Comparison of ENCODE assay signal across 20 cellular contexts in the genomic region with DNA sequence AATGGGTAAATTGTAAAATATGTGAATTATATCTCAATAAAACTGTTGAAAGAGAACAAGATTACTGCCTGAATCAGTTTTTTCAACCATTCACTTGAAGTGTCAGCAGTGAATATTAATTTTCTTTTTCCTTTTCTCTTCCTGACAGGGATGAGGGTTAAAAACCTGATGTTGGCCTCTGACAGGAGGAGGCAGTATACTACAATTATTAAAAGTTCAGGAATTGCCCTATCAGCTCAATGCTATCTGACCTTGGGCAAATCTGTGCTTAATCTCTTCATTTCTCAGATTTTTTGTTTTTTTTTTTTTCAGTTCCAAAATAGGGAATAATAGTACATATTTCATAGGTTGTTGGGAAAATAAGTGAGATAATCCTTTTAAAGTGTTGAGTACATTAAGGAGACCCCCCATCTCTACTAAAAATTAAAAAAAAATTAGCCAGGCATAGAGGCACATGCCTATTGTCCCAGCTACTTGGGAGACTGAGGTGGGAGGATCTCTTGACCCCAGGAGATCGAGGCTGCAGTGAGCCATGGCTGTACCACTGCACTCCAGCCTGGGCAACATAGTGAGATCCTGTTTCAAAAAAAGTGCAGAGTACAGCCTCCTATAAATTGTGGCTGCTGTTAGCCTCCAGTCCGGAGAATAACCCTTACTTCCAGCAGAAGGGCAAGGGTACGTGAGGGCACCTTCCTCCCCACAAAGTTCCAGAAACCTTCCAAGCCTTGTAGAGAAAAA. TPM values are rescaled to one million over a fixed set of nuclear protein-coding genes. Genes with fewer than 3 reads are reported as not detected.
A peak's percentile ranks its signal among the peaks of the same experiment; 100 is the strongest.
DNase-seq lines count a peak whose midpoint lies in the region; ATAC-seq and TF ChIP-seq lines count a peak whose summit lies in the region.
"Had no signal": no experiment of that assay in that cellular context is flagged by ENCODE, and none has a peak within 500 bp of the region (broad histone marks: within the 10 kb centered on the region; RNA-seq: fewer than 3 reads in every experiment).

No MANE protein-coding gene starts in this region.

- RAD21 ChIA-PET in HCT116 (lab: Charles Lee; ENCODE audit: low non-redundant PET in 1 of 2, low total read pairs in 2 of 2, uncharacterized antibody in 2 of 2, unreplicated experiment in 2 of 2), result no interaction called here

- no peak overlapping the region for H3K9ac ChIP-seq in HCT116 (ENCODE audit: low read length)

- H2AFZ ChIP-seq in HCT116 (ENCODE audit: low read depth, low read length, poor library complexity, severe bottlenecking) (no peak overlapping the region), hepatocyte (no peak overlapping the region)

- WGBS in hepatocyte (ENCODE audit: low lambda C conversion rate, missing lambda C conversion rate), result 94% methylated on average over 3 of the region's 3 CpGs

- H3K4me2 ChIP-seq in HCT116 (ENCODE audit: low read length) (no peak overlapping the region), hepatocyte (no peak overlapping the region)

- H3K79me2 ChIP-seq in HCT116 (ENCODE audit: insufficient read depth, low read length) (no peaks in the 10 kb centered on the region), hepatocyte (peaks cover 17% of the 10 kb centered on the region)

- CTCF ChIA-PET in HCT116 (lab: Charles Lee) (interaction anchor here (2.1 kb wide), 1 partner anchor 111 kb away, joined by 9 read pairs; no protein-coding TSS in a partner anchor), Caco-2 (lab: Charles Lee) (interaction anchor here (0.6 to 0.7 kb wide), 6 partner anchors 23 to 550 kb away, joined by 3 to 6 read pairs (median 3); no protein-coding TSS in a partner anchor)

- H3K9me2 ChIP-seq in HCT116 (ENCODE audit: insufficient read depth) (no peaks in the 10 kb centered on the region), hepatocyte (replicated peaks; ENCODE audit: insufficient read depth) (no peaks in the 10 kb centered on the region)

- intact Hi-C loops in HCT116 (cut with micrococcal nuclease) (loop anchor here (5.0 to 10.0 kb wide), 3 partner anchors 343 to 556 kb away; no protein-coding TSS in a partner anchor), Caco-2 (cut with micrococcal nuclease; ENCODE audit: unreplicated experiment) (no loop called here)

- no peaks in the 10 kb centered on the region for H3K36me3 Mint-ChIP-seq in effector memory CD8-positive, alpha-beta T cell (ENCODE audit: insufficient read depth)
- no peaks in the 10 kb centered on the region for H3K36me3 Mint-ChIP-seq in Caco-2 (ENCODE audit: insufficient read depth, unreplicated experiment)

- TF ChIP-seq CTCF in C4-2B (conservative IDR thresholded peaks at IDR 0.05) (peak; percentile 14), HCT116 (IDR thresholded peaks at IDR 0.05 in 2 of 3, conservative IDR thresholded peaks at IDR 0.05 in 1 of 3; ENCODE audit: borderline replicate concordance in 1 of 3, insufficient read depth in 1 of 3, low read depth in 2 of 3, low read length in 2 of 3) (peak; percentile 12 to 35 (median 13); a peak in 2 of 6 replicates), hepatocyte (IDR thresholded peaks at IDR 0.05; ENCODE audit: poor library complexity) (peak; percentile 22), Caco-2 (IDR thresholded peaks at IDR 0.05; ENCODE audit: insufficient read depth in 1 of 2, low read depth in 1 of 2, low read length in 1 of 2, severe bottlenecking in 1 of 2, unreplicated experiment in 1 of 2) (no peak)

- no peak for TF ChIP-seq POLR2A in HCT116 (IDR thresholded peaks at IDR 0.05; ENCODE audit: borderline replicate concordance, extremely low read depth, insufficient read depth, insufficient read length)

- H3K27ac Mint-ChIP-seq in effector memory CD8-positive, alpha-beta T cell, result peak overlapping the region in 1 of 2 donors; percentile 35
- no peak overlapping the region for H3K27ac Mint-ChIP-seq in Caco-2 (ENCODE audit: unreplicated experiment)
- H3K27ac Mint-ChIP-seq: activated naive CD4-positive, alpha-beta T cell treated with anti-CD3 and anti-CD28 coated beads, Interleukin-2, amount 50 U/mL, for 72 hours had no signal

- POLR2A ChIA-PET in HCT116 (lab: Charles Lee), result no interaction called here
- POLR2A ChIA-PET in Caco-2 (lab: Charles Lee), result interaction anchor here (0.6 to 0.7 kb wide), 2 partner anchors 110 to 458 kb away, joined by 4 read pairs; no protein-coding TSS in a partner anchor

- H3K27ac ChIP-seq in C4-2B (no peak overlapping the region), HCT116 (ENCODE audit: low read depth, low read length) (no peak overlapping the region), hepatocyte (no peak overlapping the region)
- H3K27ac ChIP-seq: HL-60, RWPE1 had no signal

- BruUV-seq in HCT116 (replicated peaks; lab: Mats Ljungman, UMichigan) (no TSS peak), Caco-2 (replicated peaks; lab: Mats Ljungman, UMichigan) (no TSS peak)

- H4K20me1 ChIP-seq in HCT116 (ENCODE audit: insufficient read depth), result no peaks in the 10 kb centered on the region
- H4K20me1 ChIP-seq in hepatocyte (ENCODE audit: insufficient read depth, poor library complexity, severe bottlenecking), result no peaks in the 10 kb centered on the region

- no peak for ATAC-seq in HCT116
- ATAC-seq in SK-N-SH treated with all-trans-retinoic acid at 6 μM for 48 hours, result peak; percentile 55; the same call in 2 of the 3 replicates
- ATAC-seq in effector memory CD8-positive, alpha-beta T cell (replicated peaks), result no peak
- no peak for ATAC-seq in HG03108 (IDR thresholded peaks at IDR 0.05; ENCODE audit: unreplicated experiment)
- ATAC-seq: activated naive CD4-positive, alpha-beta T cell treated with anti-CD3 and anti-CD28 coated beads, Interleukin-2, amount 50 U/mL, for 72 hours; mucosa of descending colon had no signal

- H3K4me1 ChIP-seq in HCT116 (ENCODE audit: control insufficient read depth in 1 of 2, insufficient read depth in 2 of 2, low read length in 2 of 2), result no peaks in the 10 kb centered on the region
- H3K4me1 ChIP-seq in hepatocyte (ENCODE audit: insufficient read depth), result no peaks in the 10 kb centered on the region
- H3K4me1 ChIP-seq in Caco-2, result no peaks in the 10 kb centered on the region

- peaks cover 0 to 6% of the 10 kb centered on the region in 2 donors for H3K9me3 Mint-ChIP-seq in effector memory CD8-positive, alpha-beta T cell
- H3K9me3 Mint-ChIP-seq in Caco-2 (ENCODE audit: unreplicated experiment), result no peaks in the 10 kb centered on the region

- H3K9me3 ChIP-seq in HCT116 (ENCODE audit: control insufficient read depth in 1 of 2, insufficient read depth in 1 of 2, low read depth in 1 of 2, low read length in 2 of 2), result no peaks in the 10 kb centered on the region
- H3K9me3 ChIP-seq in hepatocyte (ENCODE audit: low read depth), result no peaks in the 10 kb centered on the region
- no peaks in the 10 kb centered on the region for H3K9me3 ChIP-seq in Caco-2
- H3K9me3 ChIP-seq: mucosa of descending colon had no signal

- H3K4me1 Mint-ChIP-seq in effector memory CD8-positive, alpha-beta T cell (ENCODE audit: low read depth in 2 of 2), result peaks cover 15 to 27% of the 10 kb centered on the region in 2 donors
- no peaks in the 10 kb centered on the region for H3K4me1 Mint-ChIP-seq in Caco-2 (ENCODE audit: low read depth, unreplicated experiment)

- H3K27me3 ChIP-seq in HCT116 (ENCODE audit: insufficient read depth, low read length), result no peaks in the 10 kb centered on the region
- H3K27me3 ChIP-seq in hepatocyte, result no peaks in the 10 kb centered on the region
- no peaks in the 10 kb centered on the region for H3K27me3 ChIP-seq in Caco-2 (replicated peaks; ENCODE audit: control insufficient read depth, insufficient read depth, low read length)

- H3K27me3 Mint-ChIP-seq in effector memory CD8-positive, alpha-beta T cell, result no peaks in the 10 kb centered on the region
- H3K27me3 Mint-ChIP-seq in Caco-2 (ENCODE audit: insufficient read depth, unreplicated experiment), result no peaks in the 10 kb centered on the region

- TF ChIP-seq RAD21 in HCT116 (IDR thresholded peaks at IDR 0.05; ENCODE audit: low read depth), result peak; percentile 39

- H3K4me3 Mint-ChIP-seq in effector memory CD8-positive, alpha-beta T cell, result no peak overlapping the region
- no peak overlapping the region for H3K4me3 Mint-ChIP-seq in Caco-2 (ENCODE audit: unreplicated experiment)

- DNase-seq in HCT116 (ENCODE audit: low read depth, low spot score) (no peak), hepatocyte (ENCODE audit: low spot score) (no peak), SIG-M5 (lab: John Stamatoyannopoulos, UW) (no peak), Caco-2 (no peak)
- no peak for DNase-seq in effector memory CD8-positive, alpha-beta T cell
- DNase-seq: activated CD4-positive, alpha-beta T cell treated with anti-CD3 and anti-CD28 coated beads for 1 hour; caudate nucleus; DMS79; glutamatergic neuron; mucosa of descending colon; NCI-H2029 treated with DMSO at 0.1 percent for 48 hours; NCI-H774; stimulated activated naive CD4-positive, alpha-beta T cell treated with Interleukin-2 at 50 U/mL for 16 hours; T-helper 2 cell had no signal

- H3K4me3 ChIP-seq in HCT116 (replicated peaks in 1 of 2; ENCODE audit: low read depth in 1 of 2, low read length in 2 of 2) (no peak overlapping the region), hepatocyte (no peak overlapping the region), Caco-2 (ENCODE audit: low read depth, low read length) (no peak overlapping the region)
- H3K4me3 ChIP-seq: mucosa of descending colon had no signal

- H3K36me3 ChIP-seq in HCT116 (ENCODE audit: control insufficient read depth in 1 of 2, insufficient read depth in 2 of 2, low read length in 2 of 2) (no peaks in the 10 kb centered on the region), hepatocyte (replicated peaks; ENCODE audit: insufficient read depth, low read depth) (no peaks in the 10 kb centered on the region), Caco-2 (ENCODE audit: control insufficient read depth, insufficient read depth, low read length) (no peaks in the 10 kb centered on the region)

TF ChIP-seq in HCT116, 20 proteins besides CTCF, POLR2A, EP300 and RAD21:
- TF ChIP-seq, protein P1, sequence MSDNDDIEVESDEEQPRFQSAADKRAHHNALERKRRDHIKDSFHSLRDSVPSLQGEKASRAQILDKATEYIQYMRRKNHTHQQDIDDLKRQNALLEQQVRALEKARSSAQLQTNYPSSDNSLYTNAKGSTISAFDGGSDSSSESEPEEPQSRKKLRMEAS (IDR thresholded peaks at IDR 0.05), result no peak

RNA-seq across cellular contexts. Expression of gene TRIM44, which starts 48.8 kb away (rescaled TPM):
- total RNA-seq in HCT116 (2021; ENCODE audit: unreplicated experiment) (33.4 TPM), hepatocyte (20.4 and 20.8 TPM in 2 replicates), Caco-2 (2022) (74.6 and 81.4 TPM in 2 replicates)
- polyA plus RNA-seq in HCT116 (2012), result 27.1 and 29.4 TPM in 2 replicates
- 43.2 and 44.1 TPM in 2 replicates for polyA plus RNA-seq in hepatocyte

Comparison
In these comparisons a context has a peak if more than half of its experiments do, and no peak if none do; other contexts are left out.
1. CTCF ChIP-seq: peak in C4-2B (single experiment), HCT116 (3 of 3) and hepatocyte (single experiment); none in Caco-2 (0 of 2).